ENCODE assay signal across 30 cellular contexts in the genomic region with DNA sequence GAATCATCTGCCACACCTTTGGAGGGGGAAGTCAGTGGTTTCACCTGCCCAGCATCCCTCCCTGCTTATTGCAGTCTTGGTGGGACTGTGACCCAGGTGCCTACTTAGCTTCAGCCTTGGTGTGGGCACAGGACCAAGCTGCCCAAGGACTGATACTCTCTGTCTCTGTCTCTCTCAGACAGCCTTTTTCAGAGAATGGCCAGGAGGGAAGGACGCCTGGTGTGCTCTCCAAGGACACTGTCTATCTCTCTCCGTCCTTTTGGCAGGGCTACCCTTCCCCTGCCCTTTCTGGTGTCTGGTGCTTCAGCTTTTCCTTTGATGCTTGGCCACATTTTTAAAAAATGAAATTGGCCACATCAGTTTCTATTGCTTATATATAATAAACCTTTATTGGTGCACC. TPM values are rescaled to one million over a fixed set of nuclear protein-coding genes. Genes with fewer than 3 reads are reported as not detected.
DNase-seq lines count a peak whose midpoint lies in the region; ATAC-seq, FAIRE-seq and TF ChIP-seq lines count a peak whose summit lies in the region.
"Had no signal": no experiment of that assay in that cellular context is flagged by ENCODE, and none has a peak within 500 bp of the region (broad histone marks: within the 10 kb centered on the region; RNA-seq: fewer than 3 reads in every experiment).

No MANE protein-coding gene starts in this region.

- FAIRE-seq in GM12891 (lab: Jason Lieb, UNC), result peak; percentile 50
- FAIRE-seq: GM18507, GM19239, HepG2, K562 had no signal

- whole genome bisulfite sequencing in heart right ventricle, 2 donors, result 45 to 65% methylated on average over 2 of the region's 2 CpGs

- peak; percentile 18 to 89 (median 74) for ATAC-seq in heart right ventricle
- no peak for ATAC-seq in activated naive CD8-positive, alpha-beta T cell treated with anti-CD3 and anti-CD28 coated beads, Interleukin-2, amount 50 U/mL, for 24 hours
- ATAC-seq in GM19035 (IDR thresholded peaks at IDR 0.05; ENCODE audit: unreplicated experiment), result no peak
- ATAC-seq: HepG2, K562 had no signal

- peaks cover 53% of the 10 kb centered on the region for H3K36me3 Mint-ChIP-seq in activated T-helper 2 cell treated with anti-CD3 and anti-CD28 coated beads, Interferon-gamma antibody, Interleukin-2, Interleukin-4, amounts not matched to agents 10 μg/mL and 5 μg/mL and 100 μg/mL, durations not matched to agents 14 hours and 24 hours and 36 hours (ENCODE audit: low read depth)
- H3K36me3 Mint-ChIP-seq in activated naive CD8-positive, alpha-beta T cell treated with anti-CD3 and anti-CD28 coated beads, Interleukin-2, amount 50 U/mL, for 24 hours (ENCODE audit: low read depth), result no peaks in the 10 kb centered on the region

- DNase-seq in GM12891 (ENCODE audit: insufficient read length, low spot score), result no peak
- DNase-seq in activated T-helper 2 cell treated with anti-CD3 and anti-CD28 coated beads, Interferon-gamma antibody, Interleukin-2, Interleukin-4, amounts not matched to agents 10 μg/mL and 5 μg/mL and 100 μg/mL, durations not matched to agents 14 hours and 24 hours and 36 hours (ENCODE audit: low spot score), result no peak
- DNase-seq in heart right ventricle, result no peak
- peak; percentile 37 for DNase-seq in mesenteric fat pad (ENCODE audit: low spot score)
- no peak for DNase-seq in HT-29 (ENCODE audit: low spot score)
- DNase-seq in activated naive CD8-positive, alpha-beta T cell treated with anti-CD3 and anti-CD28 coated beads, Interleukin-2, amount 50 U/mL, for 24 hours, result no peak
- DNase-seq: Calu3, DMS79 treated with DMSO at 0.1 percent for 48 hours, GF-D8, Kasumi-1, NCI-H1092 treated with DMSO at 0.1 percent for 48 hours, NCI-H1436, NCI-H187, NCI-H2081 treated with DMSO at 0.1 percent for 48 hours, NCI-H2171, NCI-H226, NCI-H510A, NCI-H69, RPMI8226, SHP77 treated with DMSO at 0.1 percent for 48 hours had no signal

- H3K4me1 Mint-ChIP-seq in activated T-helper 2 cell treated with anti-CD3 and anti-CD28 coated beads, Interferon-gamma antibody, Interleukin-2, Interleukin-4, amounts not matched to agents 10 μg/mL and 5 μg/mL and 100 μg/mL, durations not matched to agents 14 hours and 24 hours and 36 hours (ENCODE audit: low read depth), result peaks cover 14% of the 10 kb centered on the region
- H3K4me1 Mint-ChIP-seq in activated naive CD8-positive, alpha-beta T cell treated with anti-CD3 and anti-CD28 coated beads, Interleukin-2, amount 50 U/mL, for 24 hours, result peaks cover 6% of the 10 kb centered on the region

- H3K9me3 ChIP-seq in heart right ventricle, result no peaks in the 10 kb centered on the region

- H3K36me3 ChIP-seq in heart right ventricle, result peaks cover 0 to 11% (median 0%) of the 10 kb centered on the region in 9 donors

- intact Hi-C loops in activated T-helper 2 cell treated with anti-CD3 and anti-CD28 coated beads, Interferon-gamma antibody, Interleukin-2, Interleukin-4, amounts not matched to agents 10 μg/mL and 5 μg/mL and 100 μg/mL, durations not matched to agents 14 hours and 24 hours and 36 hours (cut with micrococcal nuclease), result no loop called here
- intact Hi-C loops in heart right ventricle (cut with DNase I), result no loop called here

- H3K27ac Mint-ChIP-seq in activated T-helper 2 cell treated with anti-CD3 and anti-CD28 coated beads, Interferon-gamma antibody, Interleukin-2, Interleukin-4, amounts not matched to agents 10 μg/mL and 5 μg/mL and 100 μg/mL, durations not matched to agents 14 hours and 24 hours and 36 hours, result peak overlapping the region; percentile 38
- H3K27ac Mint-ChIP-seq in activated naive CD8-positive, alpha-beta T cell treated with anti-CD3 and anti-CD28 coated beads, Interleukin-2, amount 50 U/mL, for 24 hours, result no peak overlapping the region

- H3K27me3 Mint-ChIP-seq in activated T-helper 2 cell treated with anti-CD3 and anti-CD28 coated beads, Interferon-gamma antibody, Interleukin-2, Interleukin-4, amounts not matched to agents 10 μg/mL and 5 μg/mL and 100 μg/mL, durations not matched to agents 14 hours and 24 hours and 36 hours (ENCODE audit: low read depth), result no peaks in the 10 kb centered on the region
- H3K27me3 Mint-ChIP-seq in activated naive CD8-positive, alpha-beta T cell treated with anti-CD3 and anti-CD28 coated beads, Interleukin-2, amount 50 U/mL, for 24 hours, result no peaks in the 10 kb centered on the region

- no peak overlapping the region for H3K4me3 ChIP-seq in heart right ventricle
- H3K4me3 ChIP-seq: K562 had no signal

- H3K4me3 Mint-ChIP-seq in activated T-helper 2 cell treated with anti-CD3 and anti-CD28 coated beads, Interferon-gamma antibody, Interleukin-2, Interleukin-4, amounts not matched to agents 10 μg/mL and 5 μg/mL and 100 μg/mL, durations not matched to agents 14 hours and 24 hours and 36 hours (ENCODE audit: low read depth), result no peak overlapping the region
- no peak overlapping the region for H3K4me3 Mint-ChIP-seq in activated naive CD8-positive, alpha-beta T cell treated with anti-CD3 and anti-CD28 coated beads, Interleukin-2, amount 50 U/mL, for 24 hours

- peak overlapping the region in 9 of 10 donors; percentile 45 to 84 (median 78) for H3K27ac ChIP-seq in heart right ventricle

- no peak for TF ChIP-seq CTCF in heart right ventricle (IDR thresholded peaks at IDR 0.05)

- H3K27me3 ChIP-seq in heart right ventricle, result no peaks in the 10 kb centered on the region

- H3K9me3 Mint-ChIP-seq in activated T-helper 2 cell treated with anti-CD3 and anti-CD28 coated beads, Interferon-gamma antibody, Interleukin-2, Interleukin-4, amounts not matched to agents 10 μg/mL and 5 μg/mL and 100 μg/mL, durations not matched to agents 14 hours and 24 hours and 36 hours, result peaks cover 5% of the 10 kb centered on the region
- H3K9me3 Mint-ChIP-seq in activated naive CD8-positive, alpha-beta T cell treated with anti-CD3 and anti-CD28 coated beads, Interleukin-2, amount 50 U/mL, for 24 hours, result no peaks in the 10 kb centered on the region

- H3K4me1 ChIP-seq in heart right ventricle, result peaks cover 0 to 25% (median 9%) of the 10 kb centered on the region in 9 donors

- no peak for TF ChIP-seq POLR2A in GM12891 (IDR thresholded peaks at IDR 0.05; ENCODE audit: low read depth, low read length)

TF ChIP-seq in GM12891, 5 proteins besides CTCF, POLR2A, EP300 and RAD21:
- TF ChIP-seq PAX5 (IDR thresholded peaks at IDR 0.05; ENCODE audit: insufficient read depth, low read length, severe bottlenecking) (no peak), POLR2AphosphoS5 (IDR thresholded peaks at IDR 0.05; ENCODE audit: low read depth, low read length) (no peak), TAF1 (IDR thresholded peaks at IDR 0.05; ENCODE audit: low read depth, low read length) (no peak), POU2F2 (IDR thresholded peaks at IDR 0.05; ENCODE audit: low read depth, low read length) (no peak), SPI1 (IDR thresholded peaks at IDR 0.05; ENCODE audit: low read depth, low read length) (no peak)

RNA-seq across cellular contexts. Expression of a gene that starts 19.6 kb away (rescaled TPM):
- polyA plus RNA-seq in GM12891 (2012; ENCODE audit: low read depth, missing spikeins), result 115 TPM
- 9.8 and 10.1 TPM in 2 replicates for total RNA-seq in activated T-helper 2 cell treated with anti-CD3 and anti-CD28 coated beads, Interferon-gamma antibody, Interleukin-2, Interleukin-4, amounts not matched to agents 10 μg/mL and 5 μg/mL and 100 μg/mL, durations not matched to agents 14 hours and 24 hours and 36 hours
- total RNA-seq in heart right ventricle (1 to 10 TPM in 5 of 10 donors, under 1 TPM in 5; 0.32 to 3.4 (median 1.0) TPM), mesenteric fat pad (1.6 TPM)
- polyA plus RNA-seq in heart right ventricle, result 1 to 10 TPM in 1 of 2 donors, under 1 TPM in 1; 0.58 to 1.5 TPM
- total RNA-seq in HT-29 (2014; rRNA removed; shearing (Covaris generic)), result not detected in 2 replicates
- total RNA-seq: A172, Calu3, H4, HepG2, HT1080, M059J had no signal
- polyA plus RNA-seq: BJ, HepG2, K562 had no signal

RNA-seq across cellular contexts. Expression of a gene that starts 48.7 kb away (rescaled TPM):
- polyA plus RNA-seq in GM12891 (2012; ENCODE audit: low read depth, missing spikeins), result 1.4 TPM
- total RNA-seq in activated T-helper 2 cell treated with anti-CD3 and anti-CD28 coated beads, Interferon-gamma antibody, Interleukin-2, Interleukin-4, amounts not matched to agents 10 μg/mL and 5 μg/mL and 100 μg/mL, durations not matched to agents 14 hours and 24 hours and 36 hours, result 0.64 and 0.94 TPM in 2 replicates
- under 1 TPM in 3 of 10 donors, not detected in 7; 0.14 to 0.28 (median 0.19) TPM for total RNA-seq in heart right ventricle
- under 1 TPM; 0.03 to 0.15 TPM for polyA plus RNA-seq in heart right ventricle
- not detected for total RNA-seq in mesenteric fat pad
- not detected in 2 replicates for total RNA-seq in HT-29 (2014; rRNA removed; shearing (Covaris generic))
- total RNA-seq: A172, H4, HepG2, HT1080, K562, M059J had no signal
- polyA plus RNA-seq: BJ, HepG2, K562 had no signal

Comparison
In these comparisons a context has a peak if more than half of its experiments do, and no peak if none do; other contexts are left out.
1. ATAC-seq: peak in heart right ventricle (8 of 8); none in activated naive CD8-positive, alpha-beta T cell treated with anti-CD3 and anti-CD28 coated beads, Interleukin-2, amount 50 U/mL, for 24 hours (single experiment) and GM19035 (single experiment).